In the genomic region with DNA sequence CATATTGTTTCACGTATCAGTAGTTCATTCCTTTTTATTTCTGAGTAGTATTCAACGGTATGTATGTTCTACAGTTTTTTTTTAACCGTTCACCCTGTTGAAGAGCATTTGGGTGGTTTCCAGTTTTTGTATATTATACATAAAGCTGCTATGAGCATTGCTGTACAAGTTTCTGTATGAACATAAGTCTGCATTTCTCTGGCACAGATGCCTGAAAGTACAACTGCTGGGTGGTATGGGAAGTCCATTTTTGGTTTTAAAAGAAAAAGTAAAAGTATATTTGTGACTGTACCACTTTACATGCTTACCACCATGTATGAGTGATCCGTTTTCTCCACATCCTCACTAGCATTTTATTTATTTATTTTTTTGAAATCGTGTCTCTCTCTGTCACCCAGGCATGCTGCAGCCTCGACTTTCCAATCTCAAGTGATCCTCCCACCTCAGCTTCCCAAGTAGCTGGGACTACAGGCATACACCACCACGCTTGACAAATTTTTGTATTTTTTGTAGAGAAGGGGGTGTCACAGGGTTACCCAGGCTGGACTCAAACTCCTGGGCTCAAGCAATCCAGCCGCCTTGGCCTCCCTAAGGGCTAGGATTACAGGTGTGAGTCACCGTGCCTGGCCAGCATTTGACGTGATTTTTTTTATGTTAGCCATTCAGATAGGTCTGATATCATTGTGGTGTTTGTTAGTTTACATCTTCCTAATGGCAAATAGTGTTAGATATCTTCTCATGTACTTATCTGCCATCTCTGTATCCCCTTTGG, we compare ENCODE assay signal across 10 cellular contexts. TPM values are rescaled to one million over a fixed set of nuclear protein-coding genes. Genes with fewer than 3 reads are reported as not detected.
DNase-seq lines count a peak whose midpoint lies in the region; ATAC-seq, FAIRE-seq and TF ChIP-seq lines count a peak whose summit lies in the region.
"Had no signal": no experiment of that assay in that cellular context is flagged by ENCODE, and none has a peak within 500 bp of the region (broad histone marks: within the 10 kb centered on the region; RNA-seq: fewer than 3 reads in every experiment).

No MANE protein-coding gene starts in this region.

- no peaks in the 10 kb centered on the region for H3K79me2 ChIP-seq in mammary epithelial cell (ENCODE audit: insufficient read depth, low read length)

- H3K9me3 Mint-ChIP-seq in mesothelial cell of epicardium = no peaks in the 10 kb centered on the region
- H3K9me3 Mint-ChIP-seq: central memory CD8-positive, alpha-beta T cell had no signal

- H2AFZ ChIP-seq in mammary epithelial cell (ENCODE audit: low read depth, low read length) = no peak overlapping the region

- no peaks in the 10 kb centered on the region for H3K4me1 Mint-ChIP-seq in mesothelial cell of epicardium
- H3K4me1 Mint-ChIP-seq: central memory CD8-positive, alpha-beta T cell had no signal

- H4K20me1 ChIP-seq in mammary epithelial cell (ENCODE audit: insufficient read depth, low read length) = no peaks in the 10 kb centered on the region

- H3K4me2 ChIP-seq in mammary epithelial cell (ENCODE audit: insufficient read depth, low read depth, low read length) = no peak overlapping the region

- H3K4me1 ChIP-seq in mammary epithelial cell (ENCODE audit: insufficient read depth, low read length) = peaks cover 6% of the 10 kb centered on the region
- H3K4me1 ChIP-seq: heart left ventricle had no signal

- H3K4me3 Mint-ChIP-seq in mesothelial cell of epicardium = no peak overlapping the region
- H3K4me3 Mint-ChIP-seq: central memory CD8-positive, alpha-beta T cell had no signal

- H3K4me3 ChIP-seq in mammary epithelial cell (replicated peaks in 1 of 3; ENCODE audit: insufficient read depth in 1 of 3, low read depth in 2 of 3, low read length in 3 of 3) = no peak overlapping the region
- H3K4me3 ChIP-seq: heart left ventricle had no signal

- H3K27ac Mint-ChIP-seq in mesothelial cell of epicardium = no peak overlapping the region

- WGBS in mammary epithelial cell (ENCODE audit: low coverage, missing lambda C conversion rate) = 76% methylated on average over 10 of the region's 10 CpGs

- no peak for FAIRE-seq in GM12891 (lab: Jason Lieb, UNC)

- intact Hi-C loops in mammary epithelial cell (cut with micrococcal nuclease) = loop anchor here (5.0 to 10.0 kb wide), 2 partner anchors 93 to 611 kb away; no protein-coding TSS in a partner anchor

- H3K36me3 Mint-ChIP-seq in mesothelial cell of epicardium = no peaks in the 10 kb centered on the region

- ATAC-seq in GM18907 (IDR thresholded peaks at IDR 0.05; ENCODE audit: unreplicated experiment) (peak; percentile 83), GM21737 (IDR thresholded peaks at IDR 0.05; ENCODE audit: unreplicated experiment) (peak; percentile 53), HG03175 (IDR thresholded peaks at IDR 0.05; ENCODE audit: unreplicated experiment) (peak; percentile 59)
- ATAC-seq: heart left ventricle had no signal

- no peak for TF ChIP-seq POLR2A in GM12891 (IDR thresholded peaks at IDR 0.05; ENCODE audit: low read depth, low read length)

- CTCF ChIA-PET in mammary epithelial cell (lab: Charles Lee; ENCODE audit: low non-redundant PET) = no interaction called here

- no TSS peak for BruUV-seq in mammary epithelial cell (replicated peaks; lab: Mats Ljungman, UMichigan)

- H3K36me3 ChIP-seq in mammary epithelial cell (ENCODE audit: insufficient read depth, low read length) = no peaks in the 10 kb centered on the region
- H3K36me3 ChIP-seq: heart left ventricle had no signal

- H3K27me3 Mint-ChIP-seq in mesothelial cell of epicardium (ENCODE audit: low read depth) = peaks cover 58% of the 10 kb centered on the region

- dilution Hi-C loops in mammary epithelial cell (cut with HindIII; ENCODE audit: low sequenced_read_pairs) = no loop called here

- no peak overlapping the region for H3K27ac ChIP-seq in mammary epithelial cell (ENCODE audit: insufficient read depth, low read depth, low read length)
- H3K27ac ChIP-seq: heart left ventricle had no signal

- TF ChIP-seq CTCF in mammary epithelial cell (conservative IDR thresholded peaks at IDR 0.05 in 1 of 2, IDR thresholded peaks at IDR 0.05 in 1 of 2; ENCODE audit: extremely low read depth in 1 of 2, insufficient read depth in 1 of 2, low read depth in 1 of 2, low read length in 2 of 2) (no peak), mesothelial cell of epicardium (IDR thresholded peaks at IDR 0.05; ENCODE audit: unreplicated experiment) (no peak)

- no peak overlapping the region for H3K9ac ChIP-seq in mammary epithelial cell (ENCODE audit: insufficient read depth, low read length)

- H3K27me3 ChIP-seq in mammary epithelial cell (ENCODE audit: insufficient read depth, low read length) = no peaks in the 10 kb centered on the region

- H3K9me3 ChIP-seq in mammary epithelial cell (replicated peaks; ENCODE audit: insufficient read depth, low read length) = no peaks in the 10 kb centered on the region
- H3K9me3 ChIP-seq: heart left ventricle had no signal

- in situ Hi-C loops in mammary epithelial cell (cut with MboI; ENCODE audit: low sequenced_read_pairs in 2 of 2) = loop anchor here (5.0 to 10.0 kb wide), 2 partner anchors 151 to 363 kb away; no protein-coding TSS in a partner anchor

- peak; percentile 33 for DNase-seq in mammary epithelial cell
- DNase-seq in mesothelial cell of epicardium (ENCODE audit: low spot score in 2 of 2, unreplicated experiment in 2 of 2) = no peak
- no peak for DNase-seq in GM12891 (ENCODE audit: insufficient read length, low spot score)
- no peak for DNase-seq in cerebellar cortex (ENCODE audit: low spot score)
- DNase-seq: activated CD4-positive, alpha-beta T cell treated with anti-CD3 and anti-CD28 coated beads, Interleukin-2, amount 50 U/mL, for 48 hours; heart left ventricle had no signal

TF ChIP-seq in GM12891, 5 proteins besides CTCF, POLR2A, EP300 and RAD21:
- no peak for TF ChIP-seq TAF1 (IDR thresholded peaks at IDR 0.05; ENCODE audit: low read depth, low read length)
- TF ChIP-seq POLR2AphosphoS5 (IDR thresholded peaks at IDR 0.05; ENCODE audit: low read depth, low read length) = no peak
- TF ChIP-seq PAX5 (IDR thresholded peaks at IDR 0.05; ENCODE audit: insufficient read depth, low read length, severe bottlenecking) = no peak
- TF ChIP-seq POU2F2 (IDR thresholded peaks at IDR 0.05; ENCODE audit: low read depth, low read length) = no peak
- TF ChIP-seq SPI1 (IDR thresholded peaks at IDR 0.05; ENCODE audit: low read depth, low read length) = no peak

RNA-seq across cellular contexts. Expression of gene SIM1, which starts 11.0 kb away (rescaled TPM):
- under 1 TPM in 1 of 2 donors, not detected in 1; under 0.01 TPM for total RNA-seq in mammary epithelial cell
- polyA plus RNA-seq in mammary epithelial cell = not detected
- not detected for polyA minus RNA-seq in mammary epithelial cell
- total RNA-seq in mesothelial cell of epicardium = not detected in 3 replicates
- polyA plus RNA-seq in GM12891 (2012; ENCODE audit: low read depth, missing spikeins) = not detected
- polyA plus RNA-seq: heart left ventricle had no signal
